Comparison of ENCODE assay signal across 1 cellular context in genomic region chrX:15977644-15978043, GRCh38.
TF ChIP-seq lines count a peak whose summit lies in the region.

No MANE protein-coding gene starts in this region.

TF ChIP-seq in H1, 55 proteins besides CTCF, POLR2A, EP300 and RAD21 (continued from another document):
- TF ChIP-seq GTF2F1 (IDR thresholded peaks at IDR 0.05; ENCODE audit: borderline replicate concordance, low read depth, low read length), result no peak
- TF ChIP-seq RXRA (IDR thresholded peaks at IDR 0.05; ENCODE audit: insufficient read depth, low read depth, low read length), result no peak
- no peak for TF ChIP-seq TBP (IDR thresholded peaks at IDR 0.05; ENCODE audit: low read depth, low read length)
- no peak for TF ChIP-seq SP1 (IDR thresholded peaks at IDR 0.05; ENCODE audit: low read depth, low read length)
- no peak for TF ChIP-seq ASH2L (IDR thresholded peaks at IDR 0.05; ENCODE audit: low read length)
- TF ChIP-seq EGR1 (IDR thresholded peaks at IDR 0.05; ENCODE audit: borderline replicate concordance, low read depth, low read length), result no peak
- no peak for TF ChIP-seq CHD2 (IDR thresholded peaks at IDR 0.05; ENCODE audit: low read length)
- no peak for TF ChIP-seq BACH1 (IDR thresholded peaks at IDR 0.05; ENCODE audit: low read length)
- no peak for TF ChIP-seq BCL11A (IDR thresholded peaks at IDR 0.05; ENCODE audit: low read depth in 2 of 2, low read length in 2 of 2)
- TF ChIP-seq FOSL1 (IDR thresholded peaks at IDR 0.05; ENCODE audit: insufficient read depth, low read depth, low read length), result no peak
- no peak for TF ChIP-seq SRF (IDR thresholded peaks at IDR 0.05; ENCODE audit: low read depth, low read length)
- no peak for TF ChIP-seq ATF2 (IDR thresholded peaks at IDR 0.05; ENCODE audit: low read length)
